In the genomic region with DNA sequence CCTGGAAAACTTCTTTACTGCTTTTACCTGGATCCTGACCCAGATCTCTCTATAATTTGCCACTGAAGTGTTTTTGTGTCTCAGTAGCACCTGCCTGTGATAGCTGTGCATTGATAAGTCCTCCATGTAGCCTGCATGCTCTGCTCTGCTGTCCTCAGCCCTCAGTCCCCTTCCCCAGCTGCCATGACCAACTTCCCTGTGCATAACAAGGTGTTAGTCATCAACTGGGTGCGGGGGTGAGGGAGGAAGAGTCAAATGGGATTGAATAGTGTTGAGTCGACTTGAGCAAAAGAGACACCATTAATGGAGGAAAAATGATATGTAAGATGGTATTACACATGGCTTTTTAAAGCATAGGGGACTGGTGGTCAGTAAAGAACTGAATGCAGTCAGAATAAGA, we compare ENCODE assay signal across 12 cellular contexts.
"Had no signal": no experiment of that assay in that cellular context is flagged by ENCODE, and none has a peak within 500 bp of the region (broad histone marks: within the 10 kb centered on the region; RNA-seq: fewer than 3 reads in every experiment).

No MANE protein-coding gene starts in this region.

- DNase-seq: activated CD4-positive, CD25-positive, alpha-beta regulatory T cell treated with anti-CD3 and anti-CD28 coated beads, Interleukin-2, amount 50 U/mL, for 72 hours; activated naive CD4-positive, alpha-beta T cell treated with anti-CD3 and anti-CD28 coated beads for 36 hours; erythroblast; naive B cell; ovary; right lobe of liver; upper lobe of left lung had no signal

- H3K27ac Mint-ChIP-seq: activated naive CD4-positive, alpha-beta T cell treated with anti-CD3 and anti-CD28 coated beads for 36 hours; activated T-helper 2 cell treated with anti-CD3 and anti-CD28 coated beads, Interferon-gamma antibody, Interleukin-2, Interleukin-4, amounts not matched to agents 10 μg/mL and 5 μg/mL and 100 μg/mL, durations not matched to agents 14 hours and 24 hours and 36 hours; stimulated activated naive CD8-positive, alpha-beta T cell treated with anti-CD3 and anti-CD28 coated beads, Interleukin-15, Interleukin-2, amounts not matched to agents 100 ng/mL and 50 ng/mL, for 24 hours had no signal

- H3K4me1 ChIP-seq: right lobe of liver had no signal

- H3K9me3 ChIP-seq: ovary, right lobe of liver, upper lobe of left lung had no signal

- H3K9me3 Mint-ChIP-seq: activated naive CD4-positive, alpha-beta T cell treated with anti-CD3 and anti-CD28 coated beads for 36 hours; activated T-helper 2 cell treated with anti-CD3 and anti-CD28 coated beads, Interferon-gamma antibody, Interleukin-2, Interleukin-4, amounts not matched to agents 10 μg/mL and 5 μg/mL and 100 μg/mL, durations not matched to agents 14 hours and 24 hours and 36 hours had no signal

- H3K27ac ChIP-seq: ovary, right lobe of liver, upper lobe of left lung had no signal

- H3K36me3 ChIP-seq: ovary, right lobe of liver, upper lobe of left lung had no signal

- H3K4me3 Mint-ChIP-seq: activated naive CD4-positive, alpha-beta T cell treated with anti-CD3 and anti-CD28 coated beads for 36 hours; naive B cell; stimulated activated naive CD8-positive, alpha-beta T cell treated with anti-CD3 and anti-CD28 coated beads, Interleukin-15, Interleukin-2, amounts not matched to agents 100 ng/mL and 50 ng/mL, for 24 hours had no signal

- FAIRE-seq: astrocyte, islet of Langerhans had no signal

- H3K4me3 ChIP-seq: lung, ovary, right lobe of liver, upper lobe of left lung had no signal

- H3K27me3 Mint-ChIP-seq: naive B cell; stimulated activated naive CD8-positive, alpha-beta T cell treated with anti-CD3 and anti-CD28 coated beads, Interleukin-15, Interleukin-2, amounts not matched to agents 100 ng/mL and 50 ng/mL, for 24 hours had no signal

- H3K27me3 ChIP-seq: ovary, right lobe of liver, upper lobe of left lung had no signal
